ENCODE assay signal across 28 cellular contexts in the genomic region with DNA sequence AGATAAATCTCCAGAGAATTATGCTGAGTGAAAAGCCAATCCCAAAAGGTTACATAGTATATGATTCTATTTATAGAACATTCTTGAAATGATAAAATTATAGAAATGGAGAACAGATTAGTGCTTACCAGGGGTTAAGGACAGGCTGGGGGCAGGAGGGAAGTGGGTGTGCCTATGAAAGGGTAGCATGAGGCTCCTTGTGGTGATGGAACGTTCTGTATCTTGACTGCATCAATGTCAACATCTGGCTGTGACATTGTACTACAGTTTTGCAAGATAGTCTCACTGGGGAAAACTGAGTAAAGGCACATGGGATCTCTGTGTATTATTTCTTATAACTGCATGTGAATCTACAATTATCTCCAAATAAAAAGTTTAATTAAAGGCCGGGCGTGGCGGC. TPM values are rescaled to one million over a fixed set of nuclear protein-coding genes. Genes with fewer than 3 reads are reported as not detected.
A peak's percentile ranks its signal among the peaks of the same experiment; 100 is the strongest.
DNase-seq lines count a peak whose midpoint lies in the region; ATAC-seq and TF ChIP-seq lines count a peak whose summit lies in the region.
"Had no signal": no experiment of that assay in that cellular context is flagged by ENCODE, and none has a peak within 500 bp of the region (broad histone marks: within the 10 kb centered on the region; RNA-seq: fewer than 3 reads in every experiment).

No MANE protein-coding gene starts in this region.

- no peaks in the 10 kb centered on the region for H3K9me3 Mint-ChIP-seq in activated T-cell treated with anti-CD3 and anti-CD28 coated beads, Interleukin-2, amount 50 U/mL, for 24 hours
- no peaks in the 10 kb centered on the region for H3K9me3 Mint-ChIP-seq in CD4-positive, alpha-beta memory T cell
- no peaks in the 10 kb centered on the region for H3K9me3 Mint-ChIP-seq in activated T-helper 1 cell treated with anti-CD3 and anti-CD28 coated beads, Interleukin-12 subunit alpha, Interleukin-12 subunit beta, Interleukin-2, Interleukin-4 antibody, amounts not matched to agents 30 ng/mL and 10 ng/mL and 1 ng/mL, durations not matched to agents 14 hours and 24 hours and 36 hours
- H3K9me3 Mint-ChIP-seq: activated T-cell treated with anti-CD3 and anti-CD28 coated beads, Interleukin-2, amount 50 U/mL, for 4 hours; GM23338; type B pancreatic cell had no signal

- no peak overlapping the region for H3K4me3 Mint-ChIP-seq in activated T-cell treated with anti-CD3 and anti-CD28 coated beads, Interleukin-2, amount 50 U/mL, for 24 hours
- peak overlapping the region in 3 of 8 donors; percentile 13 to 50 (median 38) for H3K4me3 Mint-ChIP-seq in CD4-positive, alpha-beta memory T cell
- no peak overlapping the region for H3K4me3 Mint-ChIP-seq in activated T-helper 1 cell treated with anti-CD3 and anti-CD28 coated beads, Interleukin-12 subunit alpha, Interleukin-12 subunit beta, Interleukin-2, Interleukin-4 antibody, amounts not matched to agents 30 ng/mL and 10 ng/mL and 1 ng/mL, durations not matched to agents 14 hours and 24 hours and 36 hours
- H3K4me3 Mint-ChIP-seq: activated T-cell treated with anti-CD3 and anti-CD28 coated beads, Interleukin-2, amount 50 U/mL, for 4 hours; GM23338; type B pancreatic cell had no signal

- no peaks in the 10 kb centered on the region for H3K9me3 ChIP-seq in CD4-positive, alpha-beta memory T cell (ENCODE audit: control insufficient read depth in 1 of 2, low read length in 2 of 2)
- peaks cover 7% of the 10 kb centered on the region for H3K9me3 ChIP-seq in neutrophil
- H3K9me3 ChIP-seq: A549, colonic mucosa, esophagus muscularis mucosa, stomach had no signal

- TF ChIP-seq CTCF in neutrophil (IDR thresholded peaks at IDR 0.05), result no peak

- intact Hi-C loops in CD4-positive, alpha-beta memory T cell (cut with micrococcal nuclease), result loop anchor here (2.0 kb wide), 1 partner anchor 15 kb away; no protein-coding TSS in a partner anchor
- intact Hi-C loops in activated T-helper 1 cell treated with anti-CD3 and anti-CD28 coated beads, Interleukin-12 subunit alpha, Interleukin-12 subunit beta, Interleukin-2, Interleukin-4 antibody, amounts not matched to agents 30 ng/mL and 10 ng/mL and 1 ng/mL, durations not matched to agents 14 hours and 24 hours and 36 hours (cut with micrococcal nuclease), result no loop called here

- no peak for DNase-seq in activated T-cell treated with anti-CD3 and anti-CD28 coated beads, Interleukin-2, amount 50 U/mL, for 24 hours
- no peak for DNase-seq in activated T-cell treated with anti-CD3 and anti-CD28 coated beads, Interleukin-2, amount 50 U/mL, for 1 hour
- DNase-seq in CD4-positive, alpha-beta memory T cell, result no peak
- no peak for DNase-seq in activated T-helper 1 cell treated with anti-CD3 and anti-CD28 coated beads, Interleukin-12 subunit alpha, Interleukin-12 subunit beta, Interleukin-2, Interleukin-4 antibody, amounts not matched to agents 30 ng/mL and 10 ng/mL and 1 ng/mL, durations not matched to agents 14 hours and 24 hours and 36 hours (ENCODE audit: low spot score)
- DNase-seq in Kasumi-1 (lab: John Stamatoyannopoulos, UW), result no peak
- DNase-seq in NCI-H2107 (lab: John Stamatoyannopoulos, UW), result no peak
- DNase-seq: activated CD4-positive, alpha-beta T cell treated with anti-CD3 and anti-CD28 coated beads, Interleukin-2, amount 50 U/mL, for 1 hour; activated T-cell treated with anti-CD3 and anti-CD28 coated beads, Interleukin-2, amount 50 U/mL, for 4 hours; colonic mucosa; islet precursor cell; NCI-H2081; occipital lobe; SHP77; stomach had no signal

- H3K27ac Mint-ChIP-seq in activated T-cell treated with anti-CD3 and anti-CD28 coated beads, Interleukin-2, amount 50 U/mL, for 24 hours, result peak overlapping the region; percentile 82
- peak overlapping the region; percentile 25 to 89 (median 61) for H3K27ac Mint-ChIP-seq in CD4-positive, alpha-beta memory T cell
- H3K27ac Mint-ChIP-seq in activated T-helper 1 cell treated with anti-CD3 and anti-CD28 coated beads, Interleukin-12 subunit alpha, Interleukin-12 subunit beta, Interleukin-2, Interleukin-4 antibody, amounts not matched to agents 30 ng/mL and 10 ng/mL and 1 ng/mL, durations not matched to agents 14 hours and 24 hours and 36 hours, result peak overlapping the region; percentile 48
- H3K27ac Mint-ChIP-seq: GM23338, type B pancreatic cell had no signal

- no peaks in the 10 kb centered on the region for H3K27me3 Mint-ChIP-seq in activated T-cell treated with anti-CD3 and anti-CD28 coated beads, Interleukin-2, amount 50 U/mL, for 24 hours
- no peaks in the 10 kb centered on the region for H3K27me3 Mint-ChIP-seq in CD4-positive, alpha-beta memory T cell
- H3K27me3 Mint-ChIP-seq in activated T-helper 1 cell treated with anti-CD3 and anti-CD28 coated beads, Interleukin-12 subunit alpha, Interleukin-12 subunit beta, Interleukin-2, Interleukin-4 antibody, amounts not matched to agents 30 ng/mL and 10 ng/mL and 1 ng/mL, durations not matched to agents 14 hours and 24 hours and 36 hours (ENCODE audit: insufficient read depth), result no peaks in the 10 kb centered on the region
- H3K27me3 Mint-ChIP-seq: type B pancreatic cell had no signal

- H3K27me3 ChIP-seq in CD4-positive, alpha-beta memory T cell (ENCODE audit: insufficient read depth, low read length), result no peaks in the 10 kb centered on the region
- no peaks in the 10 kb centered on the region for H3K27me3 ChIP-seq in neutrophil
- H3K27me3 ChIP-seq: colonic mucosa, esophagus muscularis mucosa, stomach had no signal

- no peak for ATAC-seq in HG02884 (IDR thresholded peaks at IDR 0.05; ENCODE audit: unreplicated experiment)
- ATAC-seq: A549; activated T-cell treated with anti-CD3 and anti-CD28 coated beads, Interleukin-2, amount 50 U/mL, for 4 hours; GM23338; HepG2 had no signal

- CTCF ChIA-PET in CD4-positive, alpha-beta memory T cell (lab: Charles Lee; ENCODE audit: partially characterized antibody), result interaction anchor here (0.9 to 2.8 kb wide), 6 partner anchors 14 to 172 kb away, joined by 3 to 10 read pairs (median 4); a partner anchor contains a TSS

- H3K36me3 Mint-ChIP-seq in activated T-cell treated with anti-CD3 and anti-CD28 coated beads, Interleukin-2, amount 50 U/mL, for 24 hours (ENCODE audit: low read depth), result peaks cover 90% of the 10 kb centered on the region
- H3K36me3 Mint-ChIP-seq in CD4-positive, alpha-beta memory T cell, result peaks cover 54 to 82% of the 10 kb centered on the region in 2 donors
- H3K36me3 Mint-ChIP-seq in activated T-helper 1 cell treated with anti-CD3 and anti-CD28 coated beads, Interleukin-12 subunit alpha, Interleukin-12 subunit beta, Interleukin-2, Interleukin-4 antibody, amounts not matched to agents 30 ng/mL and 10 ng/mL and 1 ng/mL, durations not matched to agents 14 hours and 24 hours and 36 hours (ENCODE audit: low read depth), result peaks cover 59% of the 10 kb centered on the region

- H3K36me3 ChIP-seq in CD4-positive, alpha-beta memory T cell (ENCODE audit: insufficient read depth, low read length), result peaks cover 70% of the 10 kb centered on the region
- H3K36me3 ChIP-seq in neutrophil, result peaks cover 100% of the 10 kb centered on the region

- peaks cover 65% of the 10 kb centered on the region for H3K4me1 Mint-ChIP-seq in activated T-cell treated with anti-CD3 and anti-CD28 coated beads, Interleukin-2, amount 50 U/mL, for 24 hours (ENCODE audit: low read depth)
- peaks cover 29 to 49% (median 39%) of the 10 kb centered on the region in 4 donors for H3K4me1 Mint-ChIP-seq in CD4-positive, alpha-beta memory T cell
- H3K4me1 Mint-ChIP-seq in activated T-helper 1 cell treated with anti-CD3 and anti-CD28 coated beads, Interleukin-12 subunit alpha, Interleukin-12 subunit beta, Interleukin-2, Interleukin-4 antibody, amounts not matched to agents 30 ng/mL and 10 ng/mL and 1 ng/mL, durations not matched to agents 14 hours and 24 hours and 36 hours (ENCODE audit: low read depth), result peaks cover 50% of the 10 kb centered on the region

- H3K4me3 ChIP-seq in CD4-positive, alpha-beta memory T cell (ENCODE audit: low read length in 2 of 2), result no peak overlapping the region
- H3K4me3 ChIP-seq in neutrophil (ENCODE audit: low read depth in 1 of 2, low read length in 1 of 2), result no peak overlapping the region
- H3K4me3 ChIP-seq: A549, colonic mucosa, esophagus muscularis mucosa, GM23338, skin epidermis, stomach had no signal

- H3K27ac ChIP-seq in CD4-positive, alpha-beta memory T cell (ENCODE audit: low read depth, low read length), result no peak overlapping the region
- peak overlapping the region; percentile 27 for H3K27ac ChIP-seq in neutrophil
- H3K27ac ChIP-seq: colonic mucosa, HL-60, skin epidermis had no signal

- H3K4me1 ChIP-seq in CD4-positive, alpha-beta memory T cell (ENCODE audit: insufficient read depth, low read length), result peaks cover 48% of the 10 kb centered on the region
- no peaks in the 10 kb centered on the region for H3K4me1 ChIP-seq in neutrophil (ENCODE audit: control insufficient read depth in 1 of 2, insufficient read depth in 1 of 2, low read depth in 1 of 2, low read length in 1 of 2)
- H3K4me1 ChIP-seq: colonic mucosa had no signal

- POLR2A ChIA-PET in CD4-positive, alpha-beta memory T cell (lab: Charles Lee; ENCODE audit: partially characterized antibody), result interaction anchor here (1.5 to 37.6 kb wide), 4 partner anchors 8 to 41 kb away, joined by 6 to 1614 read pairs (median 44); a partner anchor contains a TSS

RNA-seq across cellular contexts. Expression of a gene that starts 22.3 kb away (rescaled TPM):
- total RNA-seq in CD4-positive, alpha-beta memory T cell, result not detected
- polyA plus RNA-seq in CD4-positive, alpha-beta memory T cell, result not detected
- not detected in 2 replicates for total RNA-seq in activated T-helper 1 cell treated with anti-CD3 and anti-CD28 coated beads, Interleukin-12 subunit alpha, Interleukin-12 subunit beta, Interleukin-2, Interleukin-4 antibody, amounts not matched to agents 30 ng/mL and 10 ng/mL and 1 ng/mL, durations not matched to agents 14 hours and 24 hours and 36 hours
- total RNA-seq: esophagus muscularis mucosa, frontal cortex, lung microvascular endothelial cell, M059J, occipital lobe, OCI-LY7 had no signal
- polyA plus RNA-seq: BJ had no signal

RNA-seq across cellular contexts. Expression of a gene that starts 29.0 kb away (rescaled TPM):
- total RNA-seq in CD4-positive, alpha-beta memory T cell, result not detected
- polyA plus RNA-seq in CD4-positive, alpha-beta memory T cell, result not detected
- not detected in 2 replicates for total RNA-seq in activated T-helper 1 cell treated with anti-CD3 and anti-CD28 coated beads, Interleukin-12 subunit alpha, Interleukin-12 subunit beta, Interleukin-2, Interleukin-4 antibody, amounts not matched to agents 30 ng/mL and 10 ng/mL and 1 ng/mL, durations not matched to agents 14 hours and 24 hours and 36 hours
- total RNA-seq: GM23338, lung microvascular endothelial cell, occipital lobe, OCI-LY7 had no signal
- polyA plus RNA-seq: BJ, GM23338 had no signal

RNA-seq across cellular contexts. Expression of a gene that starts 35.9 kb away (rescaled TPM):
- 100 to 1,000 TPM; 374 to 375 TPM for total RNA-seq in CD4-positive, alpha-beta memory T cell
- 10 to 100 TPM in 1 of 2 donors, 1 to 10 TPM in 1; 1.9 to 35.6 TPM for polyA plus RNA-seq in CD4-positive, alpha-beta memory T cell
- 178 and 182 TPM in 2 replicates for total RNA-seq in activated T-helper 1 cell treated with anti-CD3 and anti-CD28 coated beads, Interleukin-12 subunit alpha, Interleukin-12 subunit beta, Interleukin-2, Interleukin-4 antibody, amounts not matched to agents 30 ng/mL and 10 ng/mL and 1 ng/mL, durations not matched to agents 14 hours and 24 hours and 36 hours
